Comparison of ENCODE assay signal across 29 cellular contexts in the genomic region with DNA sequence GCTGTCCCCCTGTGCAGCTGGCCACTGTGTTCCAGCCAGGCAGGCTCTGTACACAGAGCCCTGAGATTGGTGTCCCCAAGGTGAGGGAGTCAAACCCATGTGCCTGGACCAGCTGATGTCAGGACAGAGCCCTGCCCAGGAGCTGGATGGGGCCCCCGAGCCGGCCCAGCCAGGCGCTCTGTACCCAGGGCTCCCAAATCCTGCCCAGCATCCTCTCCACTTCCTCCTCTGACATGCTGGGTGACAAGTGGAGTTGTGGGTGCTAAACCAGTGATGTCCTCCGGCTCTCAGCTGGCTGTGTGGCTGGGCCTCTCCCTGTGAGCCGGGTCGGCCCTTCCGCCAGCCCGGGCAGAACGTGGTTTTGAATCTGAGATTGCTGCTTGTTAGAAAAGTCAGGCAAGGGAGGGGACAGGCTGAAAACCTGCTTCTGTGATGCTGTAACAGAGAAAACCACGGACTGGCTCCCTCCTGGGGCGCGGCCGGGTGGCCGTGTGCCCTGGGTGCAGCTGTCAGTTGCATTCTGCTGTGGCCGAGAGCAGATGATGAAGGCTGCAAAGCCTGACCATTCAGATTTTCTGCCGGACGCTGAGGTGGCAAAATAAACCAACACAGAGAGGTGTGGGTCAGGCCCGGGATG. TPM values are rescaled to one million over a fixed set of nuclear protein-coding genes. Genes with fewer than 3 reads are reported as not detected.
A peak's percentile ranks its signal among the peaks of the same experiment; 100 is the strongest.
DNase-seq lines count a peak whose midpoint lies in the region; ATAC-seq, FAIRE-seq and TF ChIP-seq lines count a peak whose summit lies in the region.
"Had no signal": no experiment of that assay in that cellular context is flagged by ENCODE, and none has a peak within 500 bp of the region (broad histone marks: within the 10 kb centered on the region; RNA-seq: fewer than 3 reads in every experiment).

No MANE protein-coding gene starts in this region.

- no peak for DNase-seq in activated CD8-positive, alpha-beta T cell treated with anti-CD3 and anti-CD28 coated beads for 36 hours
- no peak for DNase-seq in activated CD8-positive, alpha-beta T cell treated with anti-CD3 and anti-CD28 coated beads, Interleukin-2, amount 10 ng/mL, durations not matched to agents 7 days and 5 days
- DNase-seq in Panc1 (ENCODE audit: low read depth, low spot score) (no peak), HepG2 (ENCODE audit: low spot score) (no peak), spleen (peak; percentile 69), NCI-H1092 (lab: John Stamatoyannopoulos, UW) (no peak)
- DNase-seq: 8988T; activated naive CD4-positive, alpha-beta T cell treated with anti-CD3 and anti-CD28 coated beads, Interleukin-2, amount 10 ng/mL, durations not matched to agents 7 days and 5 days; effector memory CD4-positive, alpha-beta T cell; HCEC 1CT; NCI-H1436; NCI-H2081 treated with DMSO at 0.1 percent for 48 hours; NCI-H345; NCI-H774; RPMI8226; sigmoid colon; SK-N-SH; T-helper 17 cell had no signal

- H3K9me3 Mint-ChIP-seq in activated CD8-positive, alpha-beta T cell treated with anti-CD3 and anti-CD28 coated beads for 36 hours = peaks cover 15% of the 10 kb centered on the region
- no peaks in the 10 kb centered on the region for H3K9me3 Mint-ChIP-seq in activated CD8-positive, alpha-beta T cell treated with anti-CD3 and anti-CD28 coated beads, Interleukin-2, amount 10 ng/mL, durations not matched to agents 7 days and 5 days (ENCODE audit: insufficient read depth)

- intact Hi-C loops in activated CD8-positive, alpha-beta T cell treated with anti-CD3 and anti-CD28 coated beads for 36 hours (cut with micrococcal nuclease) = no loop called here
- intact Hi-C loops in Panc1 (cut with micrococcal nuclease; ENCODE audit: unreplicated experiment) = no loop called here
- intact Hi-C loops in HepG2 (cut with micrococcal nuclease; ENCODE audit: unreplicated experiment) = no loop called here
- intact Hi-C loops in spleen (cut with DNase I; ENCODE audit: low total_unique reads) = no loop called here

- no peaks in the 10 kb centered on the region for H3K79me2 ChIP-seq in HepG2 (ENCODE audit: insufficient read depth, low read length)

- H3K27ac ChIP-seq in Panc1 (ENCODE audit: low read length) = no peak overlapping the region
- H3K27ac ChIP-seq in HepG2 (ENCODE audit: extremely low read length, insufficient read depth, low read length) = no peak overlapping the region
- no peak overlapping the region for H3K27ac ChIP-seq in spleen
- H3K27ac ChIP-seq: coronary artery, sigmoid colon, tibial nerve had no signal

- H3K27me3 Mint-ChIP-seq in activated CD8-positive, alpha-beta T cell treated with anti-CD3 and anti-CD28 coated beads for 36 hours = peaks cover 3% of the 10 kb centered on the region
- H3K27me3 Mint-ChIP-seq in activated CD8-positive, alpha-beta T cell treated with anti-CD3 and anti-CD28 coated beads, Interleukin-2, amount 10 ng/mL, durations not matched to agents 7 days and 5 days (ENCODE audit: low read depth) = no peaks in the 10 kb centered on the region

- peaks cover 4% of the 10 kb centered on the region; the same call in 1 of the 2 replicates for H4K20me1 ChIP-seq in HepG2 (ENCODE audit: insufficient read depth, low read length)

- H3K4me3 ChIP-seq in Panc1 (ENCODE audit: low read depth in 2 of 2, low read length in 2 of 2) = no peak overlapping the region
- H3K4me3 ChIP-seq in HepG2 (replicated peaks in 1 of 3; ENCODE audit: insufficient read depth in 1 of 3, low read depth in 2 of 3, low read length in 3 of 3) = no peak overlapping the region
- no peak overlapping the region for H3K4me3 ChIP-seq in spleen
- H3K4me3 ChIP-seq: coronary artery, K562, lung, sigmoid colon, tibial nerve had no signal

- H3K27ac Mint-ChIP-seq in activated CD8-positive, alpha-beta T cell treated with anti-CD3 and anti-CD28 coated beads for 36 hours = no peak overlapping the region
- no peak overlapping the region for H3K27ac Mint-ChIP-seq in activated CD8-positive, alpha-beta T cell treated with anti-CD3 and anti-CD28 coated beads, Interleukin-2, amount 10 ng/mL, durations not matched to agents 7 days and 5 days
- H3K27ac Mint-ChIP-seq: activated naive CD4-positive, alpha-beta T cell treated with anti-CD3 and anti-CD28 coated beads, Interleukin-2, amount 10 ng/mL, durations not matched to agents 7 days and 5 days; activated T-cell treated with anti-CD3 and anti-CD28 coated beads, Interleukin-2, amount 50 U/mL, for 72 hours; progenitor cell of endocrine pancreas; T-helper 17 cell had no signal

- no peak overlapping the region for H3K4me3 Mint-ChIP-seq in activated CD8-positive, alpha-beta T cell treated with anti-CD3 and anti-CD28 coated beads for 36 hours
- H3K4me3 Mint-ChIP-seq in activated CD8-positive, alpha-beta T cell treated with anti-CD3 and anti-CD28 coated beads, Interleukin-2, amount 10 ng/mL, durations not matched to agents 7 days and 5 days = no peak overlapping the region
- H3K4me3 Mint-ChIP-seq: activated naive CD4-positive, alpha-beta T cell treated with anti-CD3 and anti-CD28 coated beads, Interleukin-2, amount 10 ng/mL, durations not matched to agents 7 days and 5 days; activated T-cell treated with anti-CD3 and anti-CD28 coated beads, Interleukin-2, amount 50 U/mL, for 72 hours; T-helper 17 cell had no signal

- H3K4me1 ChIP-seq in Panc1 (ENCODE audit: control insufficient read depth, insufficient read depth, low read length) (no peaks in the 10 kb centered on the region), HepG2 (ENCODE audit: insufficient read depth, low read length) (peaks cover 24% of the 10 kb centered on the region), spleen (peaks cover 0 to 23% (median 8%) of the 10 kb centered on the region in 6 donors)
- H3K4me1 ChIP-seq: sigmoid colon, tibial nerve had no signal

- no TSS peak for BruUV-seq in Panc1 (replicated peaks; lab: Mats Ljungman, UMichigan)
- no TSS peak for BruUV-seq in HepG2 (replicated peaks; lab: Mats Ljungman, UMichigan)

- no peak overlapping the region for H3K4me2 ChIP-seq in HepG2 (ENCODE audit: low read depth, low read length)
- H3K4me2 ChIP-seq: SK-N-SH had no signal

- H2AFZ ChIP-seq in HepG2 (ENCODE audit: low read length) = no peak overlapping the region

- CTCF ChIA-PET in activated CD8-positive, alpha-beta T cell treated with anti-CD3 and anti-CD28 coated beads for 36 hours (lab: Charles Lee) = no interaction called here
- CTCF ChIA-PET in activated CD8-positive, alpha-beta T cell treated with anti-CD3 and anti-CD28 coated beads, Interleukin-2, amount 10 ng/mL, durations not matched to agents 7 days and 5 days (lab: Charles Lee) = no interaction called here
- CTCF ChIA-PET in Panc1 (lab: Charles Lee) = interaction anchor here (0.6 kb wide), 1 partner anchor 55 kb away, joined by 3 read pairs; no protein-coding TSS in a partner anchor
- CTCF ChIA-PET in HepG2 (lab: Yijun Ruan, JAX; ENCODE audit: low intra/inter-chr PET ratio, low total read pairs) = no interaction called here

- in situ Hi-C loops in Panc1 (cut with HindIII; ENCODE audit: low pct_unique_long_range_greater_than_20kb, low sequenced_read_pairs) = no loop called here
- in situ Hi-C loops in HepG2 (cut with HindIII; ENCODE audit: extremely low pct_ligation_motif_present, low pct_unique_long_range_greater_than_20kb) = no loop called here

- TF ChIP-seq POLR2A in HepG2 (IDR thresholded peaks at IDR 0.05; ENCODE audit: insufficient read depth in 1 of 2, low read depth in 2 of 2, low read length in 2 of 2) (no peak), spleen (IDR thresholded peaks at IDR 0.05) (no peak)

- TF ChIP-seq CTCF in activated CD8-positive, alpha-beta T cell treated with anti-CD3 and anti-CD28 coated beads for 36 hours (IDR thresholded peaks at IDR 0.05) = no peak
- TF ChIP-seq CTCF in Panc1 (IDR thresholded peaks at IDR 0.05) (no peak), HepG2 (CRISPR knock-in tag; IDR thresholded peaks at IDR 0.05) (no peak), spleen (IDR thresholded peaks at IDR 0.05 in 8 of 11, conservative IDR thresholded peaks at IDR 0.05 in 3 of 11) (no peak)

- FAIRE-seq in HepG2 (lab: Jason Lieb, UNC) = no peak
- FAIRE-seq: bronchial epithelial cell, G401.6, K562 had no signal

- no peaks in the 10 kb centered on the region for H3K36me3 Mint-ChIP-seq in activated CD8-positive, alpha-beta T cell treated with anti-CD3 and anti-CD28 coated beads for 36 hours (ENCODE audit: low read depth)
- peaks cover 7% of the 10 kb centered on the region for H3K36me3 Mint-ChIP-seq in activated CD8-positive, alpha-beta T cell treated with anti-CD3 and anti-CD28 coated beads, Interleukin-2, amount 10 ng/mL, durations not matched to agents 7 days and 5 days (ENCODE audit: low read depth)

- TF ChIP-seq RAD21 in HepG2 (CRISPR knock-in tag; IDR thresholded peaks at IDR 0.05) = no peak

- no peak for TF ChIP-seq EP300 in HepG2 (IDR thresholded peaks at IDR 0.05; ENCODE audit: low read depth in 2 of 2, low read length in 2 of 2)
- no peak for TF ChIP-seq EP300 in HepG2 (CRISPR knock-in tag; IDR thresholded peaks at IDR 0.05; ENCODE audit: borderline replicate concordance)

- H3K36me3 ChIP-seq in Panc1 (ENCODE audit: control insufficient read depth, insufficient read depth, low read length) (no peaks in the 10 kb centered on the region), HepG2 (replicated peaks in 1 of 2; ENCODE audit: control insufficient read depth in 1 of 2, insufficient read depth in 2 of 2, low read length in 2 of 2) (no peaks in the 10 kb centered on the region), spleen (no peaks in the 10 kb centered on the region)
- H3K36me3 ChIP-seq: sigmoid colon, tibial nerve had no signal

- peaks cover 5% of the 10 kb centered on the region for H3K4me1 Mint-ChIP-seq in activated CD8-positive, alpha-beta T cell treated with anti-CD3 and anti-CD28 coated beads for 36 hours (ENCODE audit: low read depth)
- peaks cover 13% of the 10 kb centered on the region for H3K4me1 Mint-ChIP-seq in activated CD8-positive, alpha-beta T cell treated with anti-CD3 and anti-CD28 coated beads, Interleukin-2, amount 10 ng/mL, durations not matched to agents 7 days and 5 days (ENCODE audit: low read depth)

- H3K27me3 ChIP-seq in Panc1 (ENCODE audit: control insufficient read depth, insufficient read depth, low read length) = no peaks in the 10 kb centered on the region
- peaks cover 29 to 68% of the 10 kb centered on the region in 2 experiments for H3K27me3 ChIP-seq in HepG2 (ENCODE audit: control insufficient read depth in 1 of 2, insufficient read depth in 2 of 2, low read length in 2 of 2)
- peaks cover 0 to 38% (median 4%) of the 10 kb centered on the region in 7 donors for H3K27me3 ChIP-seq in spleen (replicated peaks in 1 of 7)

- WGBS in HepG2 (ENCODE audit: low lambda C conversion rate) = 31% methylated on average over 8 of the region's 18 CpGs
- WGBS in spleen, 5 donors = 65 to 76% (median 67%) methylated on average over 10 to 18 of the region's 18 CpGs

- ATAC-seq in activated CD8-positive, alpha-beta T cell treated with anti-CD3 and anti-CD28 coated beads for 36 hours = peak; percentile 31
- ATAC-seq in activated CD8-positive, alpha-beta T cell treated with anti-CD3 and anti-CD28 coated beads, Interleukin-2, amount 10 ng/mL, durations not matched to agents 7 days and 5 days = no peak
- 0 out of 2 replicates have a peak, but pooled peaks have one; percentile 9 for ATAC-seq in Panc1
- no peak for ATAC-seq in HepG2
- ATAC-seq in HG03354 (IDR thresholded peaks at IDR 0.05; ENCODE audit: poor library complexity, severe bottlenecking, unreplicated experiment) = no peak
- no peak for ATAC-seq in HG02623 (IDR thresholded peaks at IDR 0.05; ENCODE audit: unreplicated experiment)
- ATAC-seq: K562, T-helper 17 cell had no signal

- H3K9me3 ChIP-seq in Panc1 (ENCODE audit: control insufficient read depth, insufficient read depth, low read depth, low read length) (no peaks in the 10 kb centered on the region), HepG2 (ENCODE audit: low read length) (peaks cover 12% of the 10 kb centered on the region), spleen (peaks cover 5 to 48% (median 35%) of the 10 kb centered on the region in 8 donors)
- H3K9me3 ChIP-seq: SK-N-SH had no signal

- H3K9ac ChIP-seq in HepG2 (ENCODE audit: insufficient read depth, low read depth, low read length) = no peak overlapping the region
- H3K9ac ChIP-seq: SK-N-SH had no signal

- POLR2A ChIA-PET in activated CD8-positive, alpha-beta T cell treated with anti-CD3 and anti-CD28 coated beads for 36 hours (lab: Charles Lee) = no interaction called here
- POLR2A ChIA-PET in activated CD8-positive, alpha-beta T cell treated with anti-CD3 and anti-CD28 coated beads, Interleukin-2, amount 10 ng/mL, durations not matched to agents 7 days and 5 days (lab: Charles Lee) = no interaction called here
- POLR2A ChIA-PET in Panc1 (lab: Charles Lee) (no interaction called here), HepG2 (lab: Yijun Ruan, JAX) (no interaction called here)

RNA-seq across cellular contexts. Expression of gene CPLX1, which starts 7.9 kb away (rescaled TPM):
- not detected for total RNA-seq in activated CD8-positive, alpha-beta T cell treated with anti-CD3 and anti-CD28 coated beads for 36 hours
- total RNA-seq in activated CD8-positive, alpha-beta T cell treated with anti-CD3 and anti-CD28 coated beads, Interleukin-2, amount 10 ng/mL, durations not matched to agents 7 days and 5 days = under 1 TPM; 0.39 to 0.53 TPM
- total RNA-seq in Panc1 (2021; ENCODE audit: unreplicated experiment) (6.7 TPM), HepG2 (2016; rRNA removed; fragmentation: Illumina TruSeq; extraction: Trizol) (0.18 and 0.36 TPM in 2 replicates), spleen (10 to 100 TPM in 4 of 7 donors, 1 to 10 TPM in 3; 1.3 to 20.7 (median 12.4) TPM)
- 15.0 TPM for polyA plus RNA-seq in Panc1 (2012; ENCODE audit: insufficient read length)
- 0.30 TPM in 1 of 2 replicates, not detected in the other for total RNA-seq in HepG2 (2016; cell fraction: cytosol; rRNA removed; fragmentation: Illumina TruSeq; extraction: Trizol; ENCODE audit: low read depth)
- 0.16 and 0.24 TPM in 2 replicates for total RNA-seq in HepG2 (2016; cell fraction: insoluble cytoplasmic fraction; rRNA removed; fragmentation: Illumina TruSeq; extraction: Trizol)
- total RNA-seq in HepG2 (2016; cell fraction: membrane; rRNA removed; fragmentation: Illumina TruSeq; extraction: Trizol) = 0.37 and 0.48 TPM in 2 replicates
- total RNA-seq in HepG2 (2016; cell fraction: nucleus; rRNA removed; fragmentation: Illumina TruSeq; extraction: Trizol) = not detected in 2 replicates
- polyA plus RNA-seq in HepG2 (2011; rRNA removed) (0.18 and 0.57 TPM in 2 replicates), spleen (10 to 100 TPM in 2 of 3 donors, 1 to 10 TPM in 1; 5.1 to 12.3 (median 10.7) TPM)
- 0.08 and 0.18 TPM in 2 replicates for polyA plus RNA-seq in HepG2 (2011; cell fraction: cytosol; rRNA removed)
- polyA plus RNA-seq in HepG2 (2011; cell fraction: nucleus; rRNA removed) = 0.58 and 0.95 TPM in 2 replicates
- 0.87 and 3.8 TPM in 2 replicates for polyA plus RNA-seq in HepG2 (2012)
- 0.68 and 0.69 TPM in 2 replicates for polyA plus RNA-seq in HepG2 (2016; cell fraction: cytosol; fragmentation: Illumina TruSeq; extraction: Trizol; ENCODE audit: low read depth)
- 0.49 and 0.90 TPM in 2 replicates for polyA plus RNA-seq in HepG2 (2016; cell fraction: insoluble cytoplasmic fraction; fragmentation: Illumina TruSeq; extraction: Trizol; ENCODE audit: low read depth)
- 0.89 and 1.3 TPM in 2 replicates for polyA plus RNA-seq in HepG2 (2016; cell fraction: membrane; fragmentation: Illumina TruSeq; extraction: Trizol; ENCODE audit: low read depth)
- polyA plus RNA-seq in HepG2 (2016; cell fraction: nucleus; fragmentation: Illumina TruSeq; extraction: Trizol; ENCODE audit: insufficient read depth, low read depth) = 0.38 and 0.60 TPM in 2 replicates
- 0.12 and 0.68 TPM in 2 replicates for polyA minus RNA-seq in HepG2 (2011; rRNA and poly(A)+ RNA removed; ENCODE audit: low replicate concordance)
- 0.30 TPM in 1 of 2 replicates, not detected in the other for polyA minus RNA-seq in HepG2 (2011; cell fraction: cytosol; rRNA and poly(A)+ RNA removed)
- 0.25 TPM in 1 of 2 replicates, not detected in the other for polyA minus RNA-seq in HepG2 (2011; cell fraction: nucleus; rRNA and poly(A)+ RNA removed)
- total RNA-seq: bronchial epithelial cell, fibroblast of villous mesenchyme had no signal

Comparison
In these comparisons a context has a peak if more than half of its experiments do, and no peak if none do; other contexts are left out.
1. ATAC-seq: peak in activated CD8-positive, alpha-beta T cell treated with anti-CD3 and anti-CD28 coated beads for 36 hours (single experiment) and Panc1 (single experiment); none in activated CD8-positive, alpha-beta T cell treated with anti-CD3 and anti-CD28 coated beads, Interleukin-2, amount 10 ng/mL, durations not matched to agents 7 days and 5 days (single experiment), HepG2 (single experiment), HG03354 (single experiment) and HG02623 (single experiment).